1 cellular context compared by ENCODE assay signal in genomic region chr6:88867841-88868558, GRCh38.
TF ChIP-seq lines count a peak whose summit lies in the region.

No MANE protein-coding gene starts in this region.

TF ChIP-seq in GM23338, 12 proteins besides CTCF, POLR2A, EP300 and RAD21 (continued from another document):
- TF ChIP-seq, protein P1, sequence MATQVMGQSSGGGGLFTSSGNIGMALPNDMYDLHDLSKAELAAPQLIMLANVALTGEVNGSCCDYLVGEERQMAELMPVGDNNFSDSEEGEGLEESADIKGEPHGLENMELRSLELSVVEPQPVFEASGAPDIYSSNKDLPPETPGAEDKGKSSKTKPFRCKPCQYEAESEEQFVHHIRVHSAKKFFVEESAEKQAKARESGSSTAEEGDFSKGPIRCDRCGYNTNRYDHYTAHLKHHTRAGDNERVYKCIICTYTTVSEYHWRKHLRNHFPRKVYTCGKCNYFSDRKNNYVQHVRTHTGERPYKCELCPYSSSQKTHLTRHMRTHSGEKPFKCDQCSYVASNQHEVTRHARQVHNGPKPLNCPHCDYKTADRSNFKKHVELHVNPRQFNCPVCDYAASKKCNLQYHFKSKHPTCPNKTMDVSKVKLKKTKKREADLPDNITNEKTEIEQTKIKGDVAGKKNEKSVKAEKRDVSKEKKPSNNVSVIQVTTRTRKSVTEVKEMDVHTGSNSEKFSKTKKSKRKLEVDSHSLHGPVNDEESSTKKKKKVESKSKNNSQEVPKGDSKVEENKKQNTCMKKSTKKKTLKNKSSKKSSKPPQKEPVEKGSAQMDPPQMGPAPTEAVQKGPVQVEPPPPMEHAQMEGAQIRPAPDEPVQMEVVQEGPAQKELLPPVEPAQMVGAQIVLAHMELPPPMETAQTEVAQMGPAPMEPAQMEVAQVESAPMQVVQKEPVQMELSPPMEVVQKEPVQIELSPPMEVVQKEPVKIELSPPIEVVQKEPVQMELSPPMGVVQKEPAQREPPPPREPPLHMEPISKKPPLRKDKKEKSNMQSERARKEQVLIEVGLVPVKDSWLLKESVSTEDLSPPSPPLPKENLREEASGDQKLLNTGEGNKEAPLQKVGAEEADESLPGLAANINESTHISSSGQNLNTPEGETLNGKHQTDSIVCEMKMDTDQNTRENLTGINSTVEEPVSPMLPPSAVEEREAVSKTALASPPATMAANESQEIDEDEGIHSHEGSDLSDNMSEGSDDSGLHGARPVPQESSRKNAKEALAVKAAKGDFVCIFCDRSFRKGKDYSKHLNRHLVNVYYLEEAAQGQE (IDR thresholded peaks at IDR 0.05; ENCODE audit: unreplicated experiment) = no peak
- TF ChIP-seq JUNB (IDR thresholded peaks at IDR 0.05; ENCODE audit: unreplicated experiment) = no peak
- TF ChIP-seq NANOG (IDR thresholded peaks at IDR 0.05; ENCODE audit: borderline replicate concordance) = no peak
- no peak for TF ChIP-seq ZNF462 (CRISPR knock-in tag; IDR thresholded peaks at IDR 0.05)
